1 cellular context compared by ENCODE assay signal in genomic region chr1:109620890-109621289, GRCh38.
TF ChIP-seq lines count a peak whose summit lies in the region.

No MANE protein-coding gene starts in this region.

TF ChIP-seq in HepG2, 621 proteins besides CTCF, POLR2A, EP300 and RAD21 (continued from another document and continues in another):
- TF ChIP-seq ZNF687 (CRISPR knock-in tag; IDR thresholded peaks at IDR 0.05): peak; percentile 62; the same call in 1 of the 2 replicates
- TF ChIP-seq NFE2L2 (IDR thresholded peaks at IDR 0.05; ENCODE audit: low read length): no peak
- TF ChIP-seq CREB3 (CRISPR knock-in tag; IDR thresholded peaks at IDR 0.05): no peak
- peak; percentile 76 for TF ChIP-seq RFX1 (IDR thresholded peaks at IDR 0.05)
- no peak; the same call in 1 of the 2 replicates for TF ChIP-seq PITX1 (CRISPR knock-in tag; IDR thresholded peaks at IDR 0.05)
- TF ChIP-seq CHCHD3 (CRISPR knock-in tag; IDR thresholded peaks at IDR 0.05): no peak
- no peak for TF ChIP-seq ZNF431 (CRISPR knock-in tag; IDR thresholded peaks at IDR 0.05; ENCODE audit: borderline replicate concordance, low read depth)
- TF ChIP-seq SP1 (IDR thresholded peaks at IDR 0.05): no peak
- no peak for TF ChIP-seq SP1 (CRISPR knock-in tag; IDR thresholded peaks at IDR 0.05)
- peak; percentile 82; the same call in 2 of the 3 replicates for TF ChIP-seq MXI1 (IDR thresholded peaks at IDR 0.05; ENCODE audit: borderline replicate concordance, low read depth, low read length)
- no peak for TF ChIP-seq REL (CRISPR knock-in tag; conservative IDR thresholded peaks at IDR 0.05)
- no peak for TF ChIP-seq CBX1 (IDR thresholded peaks at IDR 0.05; ENCODE audit: low read depth)
- TF ChIP-seq TOPORS (CRISPR knock-in tag; IDR thresholded peaks at IDR 0.05): no peak
- TF ChIP-seq LCORL (IDR thresholded peaks at IDR 0.05): no peak
- no peak for TF ChIP-seq LCORL (CRISPR knock-in tag; IDR thresholded peaks at IDR 0.05)
- no peak for TF ChIP-seq STAT6 (CRISPR knock-in tag; IDR thresholded peaks at IDR 0.05; ENCODE audit: borderline replicate concordance)
- no peak for TF ChIP-seq ZNF569 (CRISPR knock-in tag; IDR thresholded peaks at IDR 0.05; ENCODE audit: borderline replicate concordance)
- TF ChIP-seq BORCS8-MEF2B (CRISPR knock-in tag; IDR thresholded peaks at IDR 0.05): no peak
- no peak for TF ChIP-seq ZNF430 (CRISPR knock-in tag; IDR thresholded peaks at IDR 0.05)
- no peak for TF ChIP-seq SATB2 (CRISPR knock-in tag; IDR thresholded peaks at IDR 0.05)
- TF ChIP-seq SP5 (CRISPR knock-in tag; IDR thresholded peaks at IDR 0.05; ENCODE audit: borderline replicate concordance, low read depth): peak; percentile 73
- TF ChIP-seq MTERF4 (CRISPR knock-in tag; IDR thresholded peaks at IDR 0.05): no peak
- no peak for TF ChIP-seq SKIL (CRISPR knock-in tag; IDR thresholded peaks at IDR 0.05; ENCODE audit: borderline replicate concordance)
- TF ChIP-seq SMAD1 (CRISPR knock-in tag; IDR thresholded peaks at IDR 0.05; ENCODE audit: borderline replicate concordance, low read depth): no peak
- no peak for TF ChIP-seq HNF1A (IDR thresholded peaks at IDR 0.05; ENCODE audit: low read depth)
- TF ChIP-seq HNF1A (CRISPR knock-in tag; IDR thresholded peaks at IDR 0.05; ENCODE audit: borderline replicate concordance): no peak
- TF ChIP-seq ETV6 (CRISPR knock-in tag; conservative IDR thresholded peaks at IDR 0.05): no peak
- TF ChIP-seq DPF2 (CRISPR knock-in tag; IDR thresholded peaks at IDR 0.05; ENCODE audit: borderline replicate concordance, low read depth): no peak
- TF ChIP-seq PREB (CRISPR knock-in tag; IDR thresholded peaks at IDR 0.05): no peak
- no peak for TF ChIP-seq ZBTB25 (CRISPR knock-in tag; IDR thresholded peaks at IDR 0.05)
- TF ChIP-seq PHF21A (CRISPR knock-in tag; IDR thresholded peaks at IDR 0.05): no peak
- no peak for TF ChIP-seq RBAK (CRISPR knock-in tag; IDR thresholded peaks at IDR 0.05)
- TF ChIP-seq ZNF282 (IDR thresholded peaks at IDR 0.05; ENCODE audit: partially characterized antibody): no peak
- TF ChIP-seq SP2 (CRISPR knock-in tag; IDR thresholded peaks at IDR 0.05): no peak
- no peak for TF ChIP-seq EZH2 (conservative IDR thresholded peaks at IDR 0.05; ENCODE audit: low read depth, low read length)
- TF ChIP-seq ZNF691 (CRISPR knock-in tag; IDR thresholded peaks at IDR 0.05; ENCODE audit: borderline replicate concordance, low read depth): 0 out of 2 replicates have a peak, but pooled peaks have one; percentile 47
- no peak for TF ChIP-seq ZBTB8A (CRISPR knock-in tag; IDR thresholded peaks at IDR 0.05; ENCODE audit: borderline replicate concordance, low read depth)
- no peak for TF ChIP-seq NFIC (IDR thresholded peaks at IDR 0.05; ENCODE audit: low read length)
- no peak for TF ChIP-seq BRF2 (CRISPR knock-in tag; IDR thresholded peaks at IDR 0.05)
- TF ChIP-seq NR3C1 (CRISPR knock-in tag; IDR thresholded peaks at IDR 0.05): no peak
- no peak for TF ChIP-seq ZNF552 (CRISPR knock-in tag; IDR thresholded peaks at IDR 0.05; ENCODE audit: borderline replicate concordance)
